In genomic region chr13:29522044-29522685, GRCh38 we compare ENCODE assay signal across 15 cellular contexts.
DNase-seq lines count a peak whose midpoint lies in the region; ATAC-seq, FAIRE-seq and TF ChIP-seq lines count a peak whose summit lies in the region.
"Had no signal": no experiment of that assay in that cellular context is flagged by ENCODE, and none has a peak within 500 bp of the region (broad histone marks: within the 10 kb centered on the region; RNA-seq: fewer than 3 reads in every experiment).

No MANE protein-coding gene starts in this region.

- no peak overlapping the region for H3K4me2 ChIP-seq in HepG2 (ENCODE audit: low read depth, low read length)

- in situ Hi-C loops in HepG2 (cut with HindIII; ENCODE audit: extremely low pct_ligation_motif_present, low pct_unique_long_range_greater_than_20kb): no loop called here

- no peak for TF ChIP-seq RAD21 in HepG2 (CRISPR knock-in tag; IDR thresholded peaks at IDR 0.05)

- no peak overlapping the region for H3K4me3 ChIP-seq in cardiac fibroblast (replicated peaks in 1 of 2; ENCODE audit: low read depth in 2 of 2, low read length in 2 of 2)
- no peak overlapping the region for H3K4me3 ChIP-seq in HepG2 (replicated peaks in 1 of 3; ENCODE audit: insufficient read depth in 1 of 3, low read depth in 2 of 3, low read length in 3 of 3)
- no peak overlapping the region for H3K4me3 ChIP-seq in tibial nerve
- H3K4me3 ChIP-seq: SJCRH30 had no signal

- H3K36me3 ChIP-seq in HepG2 (replicated peaks in 1 of 2; ENCODE audit: control insufficient read depth in 1 of 2, insufficient read depth in 2 of 2, low read length in 2 of 2) (peaks cover 42 to 79% of the 10 kb centered on the region in 2 experiments), tibial nerve (peaks cover 0 to 68% (median 0%) of the 10 kb centered on the region in 3 donors)

- no peak for FAIRE-seq in HepG2 (lab: Jason Lieb, UNC)

- ATAC-seq in HepG2 (no peak), HG02970 (IDR thresholded peaks at IDR 0.05; ENCODE audit: low FRiP score, unreplicated experiment) (no peak), HG03108 (IDR thresholded peaks at IDR 0.05; ENCODE audit: unreplicated experiment) (no peak)

- H3K27ac ChIP-seq in HepG2 (ENCODE audit: extremely low read length, insufficient read depth, low read length): no peak overlapping the region
- peak overlapping the region in 2 of 4 donors; percentile 81 to 82 for H3K27ac ChIP-seq in tibial nerve
- H3K27ac ChIP-seq: SJCRH30 had no signal

- CTCF ChIA-PET in HepG2 (lab: Yijun Ruan, JAX; ENCODE audit: low intra/inter-chr PET ratio, low total read pairs): no interaction called here

- TF ChIP-seq EP300 in HepG2 (IDR thresholded peaks at IDR 0.05; ENCODE audit: low read depth in 2 of 2, low read length in 2 of 2) (no peak), HepG2 (CRISPR knock-in tag; IDR thresholded peaks at IDR 0.05; ENCODE audit: borderline replicate concordance) (no peak), tibial nerve (IDR thresholded peaks at IDR 0.05) (peak; percentile 25 to 87)

- BruUV-seq in HepG2 (replicated peaks; lab: Mats Ljungman, UMichigan): no TSS peak

- H2AFZ ChIP-seq in HepG2 (ENCODE audit: low read length): no peak overlapping the region

- H3K27me3 ChIP-seq in HepG2 (ENCODE audit: control insufficient read depth in 1 of 2, insufficient read depth in 2 of 2, low read length in 2 of 2) (no peaks in the 10 kb centered on the region), tibial nerve (no peaks in the 10 kb centered on the region)
- H3K27me3 ChIP-seq: SJCRH30 had no signal

- H4K20me1 ChIP-seq in HepG2 (ENCODE audit: insufficient read depth, low read length): peaks cover 2% of the 10 kb centered on the region

- H3K9me3 ChIP-seq in HepG2 (ENCODE audit: low read length) (no peaks in the 10 kb centered on the region), tibial nerve (no peaks in the 10 kb centered on the region)
- H3K9me3 ChIP-seq: SJCRH30 had no signal

- no peak for TF ChIP-seq POLR2A in HepG2 (IDR thresholded peaks at IDR 0.05; ENCODE audit: insufficient read depth in 1 of 2, low read depth in 2 of 2, low read length in 2 of 2)
- no peak for TF ChIP-seq POLR2A in tibial nerve (IDR thresholded peaks at IDR 0.05)

- 98% methylated on average over 16 of the region's 16 CpGs for WGBS in HepG2 (ENCODE audit: low lambda C conversion rate)
- 60 to 65% methylated on average over 16 of the region's 16 CpGs for WGBS in tibial nerve, 2 donors

- no peaks in the 10 kb centered on the region for H3K79me2 ChIP-seq in HepG2 (ENCODE audit: insufficient read depth, low read length)

- H3K4me1 ChIP-seq in HepG2 (ENCODE audit: insufficient read depth, low read length) (no peaks in the 10 kb centered on the region), tibial nerve (peaks cover 0 to 25% (median 5%) of the 10 kb centered on the region in 4 donors)

- no peak overlapping the region for H3K9ac ChIP-seq in HepG2 (ENCODE audit: insufficient read depth, low read depth, low read length)

- DNase-seq in HS-27A (ENCODE audit: low read depth): peak; percentile 68
- DNase-seq in cardiac fibroblast (ENCODE audit: low read depth in 2 of 2): peak; percentile 97 to 99
- DNase-seq in HepG2 (ENCODE audit: low spot score): no peak
- DNase-seq in tibial nerve (ENCODE audit: low spot score in 2 of 2): peak in 1 of 2 donors; percentile 79
- DNase-seq in HT-29 (ENCODE audit: low spot score): no peak
- DNase-seq in DMS153 treated with DMSO at 0.1 percent for 48 hours (lab: John Stamatoyannopoulos, UW; ENCODE audit: unreplicated experiment): no peak
- DNase-seq: activated CD4-positive, alpha-beta T cell treated with anti-CD3 and anti-CD28 coated beads, Interleukin-2, amount 50 U/mL, for 1 hour; activated naive CD4-positive, alpha-beta T cell treated with anti-CD3 and anti-CD28 coated beads, Interleukin-2, amount 10 ng/mL, durations not matched to agents 7 days and 5 days; endodermal cell; Kasumi-1; NCI-H446; nucleus accumbens; SJCRH30 had no signal

- POLR2A ChIA-PET in HepG2 (lab: Yijun Ruan, JAX): no interaction called here

- TF ChIP-seq CTCF in cardiac fibroblast (IDR thresholded peaks at IDR 0.05; ENCODE audit: low read depth, low read length) (no peak), HepG2 (CRISPR knock-in tag; IDR thresholded peaks at IDR 0.05) (no peak), tibial nerve (IDR thresholded peaks at IDR 0.05) (no peak)

- intact Hi-C loops in HepG2 (cut with micrococcal nuclease; ENCODE audit: unreplicated experiment): no loop called here

TF ChIP-seq in HepG2, 621 proteins besides CTCF, POLR2A, EP300 and RAD21:
- TF ChIP-seq ZFAT (CRISPR knock-in tag; conservative IDR thresholded peaks at IDR 0.05) (no peak), RBM22 (optimal IDR thresholded peaks at IDR 0.05; ENCODE audit: low read length) (peak; percentile 50)

Comparison
In these comparisons a context has a peak if more than half of its experiments do, and no peak if none do; other contexts are left out.
1. DNase-seq: peak in HS-27A (single experiment) and cardiac fibroblast (2 of 2); none in HepG2 (single experiment), HT-29 (single experiment) and DMS153 treated with DMSO at 0.1 percent for 48 hours (single experiment).